22 cellular contexts compared by ENCODE assay signal in the genomic region with DNA sequence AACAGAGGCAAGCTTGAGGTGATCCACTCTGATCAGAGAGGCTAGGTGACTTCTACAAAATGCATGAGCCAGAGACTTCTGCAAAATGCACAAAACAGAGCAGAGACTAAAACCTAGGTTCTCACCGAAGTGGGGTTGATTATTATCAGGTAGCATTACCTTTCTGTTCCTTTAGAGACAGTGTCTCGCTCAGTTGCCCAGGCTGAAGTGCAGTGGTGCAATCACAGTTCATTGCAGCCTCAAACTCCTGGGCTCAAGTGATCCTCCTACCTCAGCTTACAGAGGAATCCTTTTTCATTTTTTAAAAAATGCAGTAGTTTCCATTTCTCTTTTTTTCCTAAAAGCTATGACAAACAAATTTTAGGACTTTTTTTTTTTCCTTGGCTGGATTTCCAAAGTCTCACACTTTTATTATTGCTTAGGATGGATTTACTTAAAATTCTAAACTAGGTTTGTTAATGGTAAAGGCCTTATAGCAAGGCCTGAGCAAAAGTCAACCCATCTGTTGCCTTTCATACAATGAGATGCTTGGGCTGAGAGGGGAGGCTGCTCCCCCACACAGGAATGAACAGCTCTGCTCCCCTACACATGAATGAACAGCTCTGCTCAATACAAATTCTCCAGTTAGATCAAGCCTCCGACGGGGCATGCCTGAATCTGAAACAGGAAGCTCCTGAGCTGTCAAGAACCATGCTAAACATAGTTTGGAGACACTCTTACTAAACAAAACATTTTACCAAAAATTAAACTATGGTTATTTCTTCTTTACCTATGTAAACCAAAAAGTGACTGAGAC. TPM values are rescaled to one million over a fixed set of nuclear protein-coding genes. Genes with fewer than 3 reads are reported as not detected.
DNase-seq lines count a peak whose midpoint lies in the region; ATAC-seq and TF ChIP-seq lines count a peak whose summit lies in the region.
"Had no signal": no experiment of that assay in that cellular context is flagged by ENCODE, and none has a peak within 500 bp of the region (broad histone marks: within the 10 kb centered on the region; RNA-seq: fewer than 3 reads in every experiment).

No MANE protein-coding gene starts in this region.

- no peak for TF ChIP-seq POLR2A in esophagus muscularis mucosa (IDR thresholded peaks at IDR 0.05; ENCODE audit: low read depth)

- H3K4me3 ChIP-seq in HUES48 (ENCODE audit: low read depth, low read length) = no peak overlapping the region
- no peak overlapping the region for H3K4me3 ChIP-seq in esophagus muscularis mucosa
- H3K4me3 ChIP-seq in neuron (ENCODE audit: low read length) = no peak overlapping the region
- H3K4me3 ChIP-seq in effector memory CD4-positive, alpha-beta T cell (ENCODE audit: insufficient read depth, low read depth, low read length, poor library complexity, severe bottlenecking) = no peak overlapping the region
- H3K4me3 ChIP-seq: GM23248, transverse colon had no signal

- peak overlapping the region; percentile 6 for H3K27ac ChIP-seq in HUES48 (ENCODE audit: low read depth, low read length)
- peak overlapping the region; percentile 14 to 67 (median 24) for H3K27ac ChIP-seq in esophagus muscularis mucosa (replicated peaks in 1 of 4)
- H3K27ac ChIP-seq in effector memory CD4-positive, alpha-beta T cell (ENCODE audit: insufficient read depth, low read length, poor library complexity, severe bottlenecking) = no peak overlapping the region
- H3K27ac ChIP-seq: GM23248, RWPE1, transverse colon had no signal

- no peak for TF ChIP-seq EP300 in esophagus muscularis mucosa (IDR thresholded peaks at IDR 0.05)

- intact Hi-C loops in activated CD4-positive, alpha-beta T cell treated with anti-CD3 and anti-CD28 coated beads, Interleukin-2, amount 10 ng/mL, durations not matched to agents 24 days and 14 days (cut with micrococcal nuclease) = no loop called here
- intact Hi-C loops in esophagus muscularis mucosa (cut with DNase I) = no loop called here

- H3K36me3 Mint-ChIP-seq in activated CD4-positive, alpha-beta T cell treated with anti-CD3 and anti-CD28 coated beads, Interleukin-2, amount 10 ng/mL, durations not matched to agents 24 days and 14 days (ENCODE audit: low read depth) = no peaks in the 10 kb centered on the region
- H3K36me3 Mint-ChIP-seq: immature natural killer cell had no signal

- H3K27me3 Mint-ChIP-seq in activated CD4-positive, alpha-beta T cell treated with anti-CD3 and anti-CD28 coated beads, Interleukin-2, amount 10 ng/mL, durations not matched to agents 24 days and 14 days = peaks cover 17% of the 10 kb centered on the region

- no peaks in the 10 kb centered on the region for H3K4me1 Mint-ChIP-seq in activated CD4-positive, alpha-beta T cell treated with anti-CD3 and anti-CD28 coated beads, Interleukin-2, amount 10 ng/mL, durations not matched to agents 24 days and 14 days
- H3K4me1 Mint-ChIP-seq: B cell, immature natural killer cell had no signal

- peak; percentile 48 for DNase-seq in activated CD4-positive, alpha-beta T cell treated with anti-CD3 and anti-CD28 coated beads, Interleukin-2, amount 10 ng/mL, durations not matched to agents 24 days and 14 days
- DNase-seq in activated CD4-positive, alpha-beta T cell treated with anti-CD3 and anti-CD28 coated beads for 48 hours = no peak
- DNase-seq in esophagus muscularis mucosa (ENCODE audit: extremely low spot score) = peak; percentile 70
- no peak for DNase-seq in effector memory CD4-positive, alpha-beta T cell
- DNase-seq in NCI-H2227 (lab: John Stamatoyannopoulos, UW; ENCODE audit: unreplicated experiment) = no peak
- DNase-seq: activated CD8-positive, alpha-beta T cell treated with anti-CD3 and anti-CD28 coated beads, Interleukin-2, amount 10 ng/mL, durations not matched to agents 7 days and 5 days; activated T-cell treated with anti-CD3 and anti-CD28 coated beads, Interleukin-2, amount 50 U/mL, for 24 hours; DMS53; GM23248; immature natural killer cell; NCI-H1436 treated with DMSO at 0.1 percent for 48 hours; NCI-H526; nucleus accumbens; stimulated activated CD4-positive, alpha-beta T cell treated with anti-CD3 and anti-CD28 coated beads, Interleukin-4, amount 100 ng/mL, for 4 hours; transverse colon had no signal

- H3K4me1 ChIP-seq in HUES48 (ENCODE audit: control insufficient read depth, insufficient read depth, low read length) (peaks cover 19% of the 10 kb centered on the region), esophagus muscularis mucosa (peaks cover 14 to 22% (median 17%) of the 10 kb centered on the region in 4 donors), neuron (ENCODE audit: insufficient read depth, low read length) (peaks cover 8% of the 10 kb centered on the region)
- H3K4me1 ChIP-seq in effector memory CD4-positive, alpha-beta T cell (ENCODE audit: control insufficient read depth, insufficient read depth, low read length, poor library complexity, severe bottlenecking) = no peaks in the 10 kb centered on the region
- H3K4me1 ChIP-seq: transverse colon had no signal

- H3K27ac Mint-ChIP-seq in activated CD4-positive, alpha-beta T cell treated with anti-CD3 and anti-CD28 coated beads, Interleukin-2, amount 10 ng/mL, durations not matched to agents 24 days and 14 days = no peak overlapping the region
- H3K27ac Mint-ChIP-seq: activated CD8-positive, alpha-beta T cell treated with anti-CD3 and anti-CD28 coated beads, Interleukin-2, amount 10 ng/mL, durations not matched to agents 7 days and 5 days; activated T-cell treated with anti-CD3 and anti-CD28 coated beads, Interleukin-2, amount 50 U/mL, for 24 hours; B cell; immature natural killer cell; stimulated activated naive CD8-positive, alpha-beta T cell treated with anti-CD3 and anti-CD28 coated beads, Interleukin-15, Interleukin-2, amounts not matched to agents 100 ng/mL and 50 ng/mL, for 24 hours had no signal

- no peak overlapping the region for H3K9ac ChIP-seq in HUES48 (ENCODE audit: low read depth, low read length)
- H3K9ac ChIP-seq: GM23248 had no signal

- H3K9me3 ChIP-seq in HUES48 (ENCODE audit: control insufficient read depth, insufficient read depth, low read length) (no peaks in the 10 kb centered on the region), esophagus muscularis mucosa (no peaks in the 10 kb centered on the region), neuron (ENCODE audit: low read length) (no peaks in the 10 kb centered on the region)
- no peaks in the 10 kb centered on the region for H3K9me3 ChIP-seq in effector memory CD4-positive, alpha-beta T cell (ENCODE audit: control insufficient read depth, low read length)
- H3K9me3 ChIP-seq: transverse colon had no signal

- H3K27me3 ChIP-seq in HUES48 (ENCODE audit: control insufficient read depth, insufficient read depth, low read length) (peaks cover 11% of the 10 kb centered on the region), esophagus muscularis mucosa (no peaks in the 10 kb centered on the region), neuron (ENCODE audit: insufficient read depth, low read length) (no peaks in the 10 kb centered on the region)
- peaks cover 9% of the 10 kb centered on the region for H3K27me3 ChIP-seq in effector memory CD4-positive, alpha-beta T cell (replicated peaks; ENCODE audit: control insufficient read depth, insufficient read depth, low read length, poor library complexity, severe bottlenecking)

- H3K36me3 ChIP-seq in HUES48 (ENCODE audit: control insufficient read depth, insufficient read depth, low read length) = no peaks in the 10 kb centered on the region
- no peaks in the 10 kb centered on the region for H3K36me3 ChIP-seq in esophagus muscularis mucosa
- H3K36me3 ChIP-seq in neuron (ENCODE audit: insufficient read depth, low read length) = no peaks in the 10 kb centered on the region
- H3K36me3 ChIP-seq in effector memory CD4-positive, alpha-beta T cell (ENCODE audit: control insufficient read depth, insufficient read depth, low read length) = no peaks in the 10 kb centered on the region
- H3K36me3 ChIP-seq: transverse colon had no signal

- WGBS in esophagus muscularis mucosa = 56% methylated on average over 4 of the region's 4 CpGs

- H2AFZ ChIP-seq in neuron (ENCODE audit: low read depth, low read length) = peak overlapping the region; percentile 74
- H2AFZ ChIP-seq: GM23248 had no signal

- H3K9me3 Mint-ChIP-seq in activated CD4-positive, alpha-beta T cell treated with anti-CD3 and anti-CD28 coated beads, Interleukin-2, amount 10 ng/mL, durations not matched to agents 24 days and 14 days = no peaks in the 10 kb centered on the region
- H3K9me3 Mint-ChIP-seq: activated T-cell treated with anti-CD3 and anti-CD28 coated beads, Interleukin-2, amount 50 U/mL, for 24 hours; stimulated activated naive CD8-positive, alpha-beta T cell treated with anti-CD3 and anti-CD28 coated beads, Interleukin-15, Interleukin-2, amounts not matched to agents 100 ng/mL and 50 ng/mL, for 24 hours had no signal

- no peak overlapping the region for H3K4me3 Mint-ChIP-seq in activated CD4-positive, alpha-beta T cell treated with anti-CD3 and anti-CD28 coated beads, Interleukin-2, amount 10 ng/mL, durations not matched to agents 24 days and 14 days
- H3K4me3 Mint-ChIP-seq: activated CD8-positive, alpha-beta T cell treated with anti-CD3 and anti-CD28 coated beads, Interleukin-2, amount 10 ng/mL, durations not matched to agents 7 days and 5 days; activated T-cell treated with anti-CD3 and anti-CD28 coated beads, Interleukin-2, amount 50 U/mL, for 24 hours; B cell; immature natural killer cell; stimulated activated naive CD8-positive, alpha-beta T cell treated with anti-CD3 and anti-CD28 coated beads, Interleukin-15, Interleukin-2, amounts not matched to agents 100 ng/mL and 50 ng/mL, for 24 hours had no signal

- TF ChIP-seq CTCF in esophagus muscularis mucosa (IDR thresholded peaks at IDR 0.05) = no peak

- ATAC-seq in HG02798 (IDR thresholded peaks at IDR 0.05; ENCODE audit: poor library complexity, unreplicated experiment) = no peak
- ATAC-seq: activated CD4-positive, CD25-positive, alpha-beta regulatory T cell treated with anti-CD3 and anti-CD28 coated beads, Interleukin-2, amount 50 U/mL, for 24 hours; activated CD8-positive, alpha-beta T cell treated with anti-CD3 and anti-CD28 coated beads, Interleukin-2, amount 10 ng/mL, durations not matched to agents 7 days and 5 days had no signal

RNA-seq across cellular contexts. Expression of gene TNFRSF19, which starts 18.8 kb away (rescaled TPM):
- not detected in 2 replicates for total RNA-seq in activated CD4-positive, alpha-beta T cell treated with anti-CD3 and anti-CD28 coated beads, Interleukin-2, amount 10 ng/mL, durations not matched to agents 24 days and 14 days
- 1 to 10 TPM; 3.2 to 5.6 (median 5.0) TPM for total RNA-seq in esophagus muscularis mucosa
- total RNA-seq: B cell had no signal

Comparison
In these comparisons a context has a peak if more than half of its experiments do, and no peak if none do; other contexts are left out.
1. DNase-seq: peak in activated CD4-positive, alpha-beta T cell treated with anti-CD3 and anti-CD28 coated beads, Interleukin-2, amount 10 ng/mL, durations not matched to agents 24 days and 14 days (single experiment) and esophagus muscularis mucosa (single experiment); none in activated CD4-positive, alpha-beta T cell treated with anti-CD3 and anti-CD28 coated beads for 48 hours (single experiment), effector memory CD4-positive, alpha-beta T cell (0 of 3) and NCI-H2227 (single experiment).